ENCODE assay signal across 1 cellular context in the genomic region with DNA sequence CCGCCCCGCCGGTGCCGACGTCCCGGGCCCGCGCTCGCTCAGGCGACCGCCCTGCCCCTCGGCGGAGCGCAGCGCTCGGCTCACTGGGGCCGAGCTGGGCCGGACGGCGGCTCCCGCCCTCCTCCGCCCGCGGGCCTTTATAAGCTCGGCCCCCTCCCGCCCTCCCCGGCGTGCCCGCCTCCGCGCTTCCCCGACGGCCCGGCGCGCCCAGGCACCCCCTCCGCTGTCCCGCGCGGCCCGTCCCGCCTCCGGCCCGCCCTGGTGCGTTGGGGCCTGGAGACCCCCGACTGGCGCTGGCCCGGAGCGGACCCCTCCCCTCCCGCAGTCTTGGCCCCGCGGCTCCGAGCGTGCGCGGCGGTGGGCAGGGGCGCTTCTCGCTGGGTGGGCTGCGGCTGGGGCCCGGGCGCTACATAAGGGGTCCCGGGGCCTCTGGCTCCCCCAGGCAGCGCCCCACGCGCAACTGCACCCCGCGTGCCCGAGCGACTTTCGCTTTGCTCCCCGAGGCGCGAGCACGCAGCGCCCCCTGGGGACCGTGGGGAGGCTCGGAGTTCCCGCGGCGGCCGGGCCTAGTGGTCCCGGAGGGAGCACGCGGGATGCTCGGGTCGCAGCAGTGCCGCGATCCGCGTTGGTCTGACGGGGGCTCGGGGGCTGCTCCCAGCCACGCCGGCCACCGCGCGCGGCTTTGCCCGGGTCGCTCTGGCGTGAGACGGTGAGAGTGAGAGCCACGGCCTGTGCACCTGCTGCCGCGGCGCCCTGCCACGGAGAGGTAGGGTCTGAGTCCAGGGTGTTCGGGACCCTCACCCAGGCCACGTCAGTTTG.
TF ChIP-seq lines count a peak whose summit lies in the region.

A gene with protein sequence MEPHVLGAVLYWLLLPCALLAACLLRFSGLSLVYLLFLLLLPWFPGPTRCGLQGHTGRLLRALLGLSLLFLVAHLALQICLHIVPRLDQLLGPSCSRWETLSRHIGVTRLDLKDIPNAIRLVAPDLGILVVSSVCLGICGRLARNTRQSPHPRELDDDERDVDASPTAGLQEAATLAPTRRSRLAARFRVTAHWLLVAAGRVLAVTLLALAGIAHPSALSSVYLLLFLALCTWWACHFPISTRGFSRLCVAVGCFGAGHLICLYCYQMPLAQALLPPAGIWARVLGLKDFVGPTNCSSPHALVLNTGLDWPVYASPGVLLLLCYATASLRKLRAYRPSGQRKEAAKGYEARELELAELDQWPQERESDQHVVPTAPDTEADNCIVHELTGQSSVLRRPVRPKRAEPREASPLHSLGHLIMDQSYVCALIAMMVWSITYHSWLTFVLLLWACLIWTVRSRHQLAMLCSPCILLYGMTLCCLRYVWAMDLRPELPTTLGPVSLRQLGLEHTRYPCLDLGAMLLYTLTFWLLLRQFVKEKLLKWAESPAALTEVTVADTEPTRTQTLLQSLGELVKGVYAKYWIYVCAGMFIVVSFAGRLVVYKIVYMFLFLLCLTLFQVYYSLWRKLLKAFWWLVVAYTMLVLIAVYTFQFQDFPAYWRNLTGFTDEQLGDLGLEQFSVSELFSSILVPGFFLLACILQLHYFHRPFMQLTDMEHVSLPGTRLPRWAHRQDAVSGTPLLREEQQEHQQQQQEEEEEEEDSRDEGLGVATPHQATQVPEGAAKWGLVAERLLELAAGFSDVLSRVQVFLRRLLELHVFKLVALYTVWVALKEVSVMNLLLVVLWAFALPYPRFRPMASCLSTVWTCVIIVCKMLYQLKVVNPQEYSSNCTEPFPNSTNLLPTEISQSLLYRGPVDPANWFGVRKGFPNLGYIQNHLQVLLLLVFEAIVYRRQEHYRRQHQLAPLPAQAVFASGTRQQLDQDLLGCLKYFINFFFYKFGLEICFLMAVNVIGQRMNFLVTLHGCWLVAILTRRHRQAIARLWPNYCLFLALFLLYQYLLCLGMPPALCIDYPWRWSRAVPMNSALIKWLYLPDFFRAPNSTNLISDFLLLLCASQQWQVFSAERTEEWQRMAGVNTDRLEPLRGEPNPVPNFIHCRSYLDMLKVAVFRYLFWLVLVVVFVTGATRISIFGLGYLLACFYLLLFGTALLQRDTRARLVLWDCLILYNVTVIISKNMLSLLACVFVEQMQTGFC (N-terminal part only) (minus strand): TSS at position 115 of the 819 bp plus-strand sequence. CDS start 256 bp downstream, outside the sequence.

TF ChIP-seq in WTC11, 78 proteins besides CTCF, POLR2A, EP300 and RAD21 (continued from another document and continues in another):
- TF ChIP-seq OVOL2 (CRISPR knock-in tag; IDR thresholded peaks at IDR 0.05; ENCODE audit: borderline replicate concordance) (no peak), CREM (CRISPR knock-in tag; IDR thresholded peaks at IDR 0.05) (no peak), ZNF263 (CRISPR knock-in tag; IDR thresholded peaks at IDR 0.05; ENCODE audit: low read depth) (no peak), NR3C1 (CRISPR knock-in tag; conservative IDR thresholded peaks at IDR 0.05; ENCODE audit: low read depth) (no peak), CBFB (CRISPR knock-in tag; IDR thresholded peaks at IDR 0.05; ENCODE audit: low read depth) (no peak; the same call in 1 of the 2 replicates), FOXK1 (CRISPR knock-in tag; IDR thresholded peaks at IDR 0.05) (no peak), ZNF423 (CRISPR knock-in tag; IDR thresholded peaks at IDR 0.05) (peak; percentile 63), ESRRA (CRISPR knock-in tag; IDR thresholded peaks at IDR 0.05; ENCODE audit: borderline replicate concordance) (peak; percentile 6; the same call in 1 of the 2 replicates), ZNF396 (CRISPR knock-in tag; IDR thresholded peaks at IDR 0.05; ENCODE audit: borderline replicate concordance) (no peak), KAT7 (CRISPR knock-in tag; IDR thresholded peaks at IDR 0.05; ENCODE audit: borderline replicate concordance) (no peak; the same call in 1 of the 2 replicates), ZNF671 (CRISPR knock-in tag; IDR thresholded peaks at IDR 0.05) (no peak), NR1H2 (CRISPR knock-in tag; IDR thresholded peaks at IDR 0.05) (no peak), EMX1 (CRISPR knock-in tag; IDR thresholded peaks at IDR 0.05) (no peak), RELA (CRISPR knock-in tag; IDR thresholded peaks at IDR 0.05; ENCODE audit: borderline replicate concordance) (0 out of 2 replicates have a peak, but pooled peaks have one; percentile 21), ELF4 (CRISPR knock-in tag; IDR thresholded peaks at IDR 0.05; ENCODE audit: low read depth) (0 out of 2 replicates have a peak, but pooled peaks have one; percentile 21), ZNF416 (CRISPR knock-in tag; IDR thresholded peaks at IDR 0.05) (no peak), ZNF138 (CRISPR knock-in tag; conservative IDR thresholded peaks at IDR 0.05) (no peak), SOX15 (CRISPR knock-in tag; IDR thresholded peaks at IDR 0.05) (no peak), HMGA2 (CRISPR knock-in tag; IDR thresholded peaks at IDR 0.05) (no peak), GRHL2 (CRISPR knock-in tag; IDR thresholded peaks at IDR 0.05; ENCODE audit: insufficient replicate concordance, severe bottlenecking) (no peak)
- TF ChIP-seq, protein P1, sequence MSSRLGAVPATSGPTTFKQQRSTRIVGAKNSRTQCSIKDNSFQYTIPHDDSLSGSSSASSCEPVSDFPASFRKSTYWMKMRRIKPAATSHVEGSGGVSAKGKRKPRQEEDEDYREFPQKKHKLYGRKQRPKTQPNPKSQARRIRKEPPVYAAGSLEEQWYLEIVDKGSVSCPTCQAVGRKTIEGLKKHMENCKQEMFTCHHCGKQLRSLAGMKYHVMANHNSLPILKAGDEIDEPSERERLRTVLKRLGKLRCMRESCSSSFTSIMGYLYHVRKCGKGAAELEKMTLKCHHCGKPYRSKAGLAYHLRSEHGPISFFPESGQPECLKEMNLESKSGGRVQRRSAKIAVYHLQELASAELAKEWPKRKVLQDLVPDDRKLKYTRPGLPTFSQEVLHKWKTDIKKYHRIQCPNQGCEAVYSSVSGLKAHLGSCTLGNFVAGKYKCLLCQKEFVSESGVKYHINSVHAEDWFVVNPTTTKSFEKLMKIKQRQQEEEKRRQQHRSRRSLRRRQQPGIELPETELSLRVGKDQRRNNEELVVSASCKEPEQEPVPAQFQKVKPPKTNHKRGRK (CRISPR knock-in tag; IDR thresholded peaks at IDR 0.05; ENCODE audit: borderline replicate concordance), result no peak
- TF ChIP-seq, protein P2, sequence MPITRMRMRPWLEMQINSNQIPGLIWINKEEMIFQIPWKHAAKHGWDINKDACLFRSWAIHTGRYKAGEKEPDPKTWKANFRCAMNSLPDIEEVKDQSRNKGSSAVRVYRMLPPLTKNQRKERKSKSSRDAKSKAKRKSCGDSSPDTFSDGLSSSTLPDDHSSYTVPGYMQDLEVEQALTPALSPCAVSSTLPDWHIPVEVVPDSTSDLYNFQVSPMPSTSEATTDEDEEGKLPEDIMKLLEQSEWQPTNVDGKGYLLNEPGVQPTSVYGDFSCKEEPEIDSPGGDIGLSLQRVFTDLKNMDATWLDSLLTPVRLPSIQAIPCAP (CRISPR knock-in tag; IDR thresholded peaks at IDR 0.05), result 0 out of 2 replicates have a peak, but pooled peaks have one; percentile 40
- TF ChIP-seq, protein P3, sequence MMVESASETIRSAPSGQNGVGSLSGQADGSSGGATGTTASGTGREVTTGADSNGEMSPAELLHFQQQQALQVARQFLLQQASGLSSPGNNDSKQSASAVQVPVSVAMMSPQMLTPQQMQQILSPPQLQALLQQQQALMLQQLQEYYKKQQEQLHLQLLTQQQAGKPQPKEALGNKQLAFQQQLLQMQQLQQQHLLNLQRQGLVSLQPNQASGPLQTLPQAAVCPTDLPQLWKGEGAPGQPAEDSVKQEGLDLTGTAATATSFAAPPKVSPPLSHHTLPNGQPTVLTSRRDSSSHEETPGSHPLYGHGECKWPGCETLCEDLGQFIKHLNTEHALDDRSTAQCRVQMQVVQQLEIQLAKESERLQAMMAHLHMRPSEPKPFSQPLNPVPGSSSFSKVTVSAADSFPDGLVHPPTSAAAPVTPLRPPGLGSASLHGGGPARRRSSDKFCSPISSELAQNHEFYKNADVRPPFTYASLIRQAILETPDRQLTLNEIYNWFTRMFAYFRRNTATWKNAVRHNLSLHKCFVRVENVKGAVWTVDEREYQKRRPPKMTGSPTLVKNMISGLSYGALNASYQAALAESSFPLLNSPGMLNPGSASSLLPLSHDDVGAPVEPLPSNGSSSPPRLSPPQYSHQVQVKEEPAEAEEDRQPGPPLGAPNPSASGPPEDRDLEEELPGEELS (CRISPR knock-in tag; IDR thresholded peaks at IDR 0.05), result 0 out of 2 replicates have a peak, but pooled peaks have one; percentile 51
- TF ChIP-seq, protein P4, sequence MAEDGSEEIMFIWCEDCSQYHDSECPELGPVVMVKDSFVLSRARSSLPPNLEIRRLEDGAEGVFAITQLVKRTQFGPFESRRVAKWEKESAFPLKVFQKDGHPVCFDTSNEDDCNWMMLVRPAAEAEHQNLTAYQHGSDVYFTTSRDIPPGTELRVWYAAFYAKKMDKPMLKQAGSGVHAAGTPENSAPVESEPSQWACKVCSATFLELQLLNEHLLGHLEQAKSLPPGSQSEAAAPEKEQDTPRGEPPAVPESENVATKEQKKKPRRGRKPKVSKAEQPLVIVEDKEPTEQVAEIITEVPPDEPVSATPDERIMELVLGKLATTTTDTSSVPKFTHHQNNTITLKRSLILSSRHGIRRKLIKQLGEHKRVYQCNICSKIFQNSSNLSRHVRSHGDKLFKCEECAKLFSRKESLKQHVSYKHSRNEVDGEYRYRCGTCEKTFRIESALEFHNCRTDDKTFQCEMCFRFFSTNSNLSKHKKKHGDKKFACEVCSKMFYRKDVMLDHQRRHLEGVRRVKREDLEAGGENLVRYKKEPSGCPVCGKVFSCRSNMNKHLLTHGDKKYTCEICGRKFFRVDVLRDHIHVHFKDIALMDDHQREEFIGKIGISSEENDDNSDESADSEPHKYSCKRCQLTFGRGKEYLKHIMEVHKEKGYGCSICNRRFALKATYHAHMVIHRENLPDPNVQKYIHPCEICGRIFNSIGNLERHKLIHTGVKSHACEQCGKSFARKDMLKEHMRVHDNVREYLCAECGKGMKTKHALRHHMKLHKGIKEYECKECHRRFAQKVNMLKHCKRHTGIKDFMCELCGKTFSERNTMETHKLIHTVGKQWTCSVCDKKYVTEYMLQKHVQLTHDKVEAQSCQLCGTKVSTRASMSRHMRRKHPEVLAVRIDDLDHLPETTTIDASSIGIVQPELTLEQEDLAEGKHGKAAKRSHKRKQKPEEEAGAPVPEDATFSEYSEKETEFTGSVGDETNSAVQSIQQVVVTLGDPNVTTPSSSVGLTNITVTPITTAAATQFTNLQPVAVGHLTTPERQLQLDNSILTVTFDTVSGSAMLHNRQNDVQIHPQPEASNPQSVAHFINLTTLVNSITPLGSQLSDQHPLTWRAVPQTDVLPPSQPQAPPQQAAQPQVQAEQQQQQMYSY (CRISPR knock-in tag; IDR thresholded peaks at IDR 0.05), result no peak
- TF ChIP-seq, protein P5, sequence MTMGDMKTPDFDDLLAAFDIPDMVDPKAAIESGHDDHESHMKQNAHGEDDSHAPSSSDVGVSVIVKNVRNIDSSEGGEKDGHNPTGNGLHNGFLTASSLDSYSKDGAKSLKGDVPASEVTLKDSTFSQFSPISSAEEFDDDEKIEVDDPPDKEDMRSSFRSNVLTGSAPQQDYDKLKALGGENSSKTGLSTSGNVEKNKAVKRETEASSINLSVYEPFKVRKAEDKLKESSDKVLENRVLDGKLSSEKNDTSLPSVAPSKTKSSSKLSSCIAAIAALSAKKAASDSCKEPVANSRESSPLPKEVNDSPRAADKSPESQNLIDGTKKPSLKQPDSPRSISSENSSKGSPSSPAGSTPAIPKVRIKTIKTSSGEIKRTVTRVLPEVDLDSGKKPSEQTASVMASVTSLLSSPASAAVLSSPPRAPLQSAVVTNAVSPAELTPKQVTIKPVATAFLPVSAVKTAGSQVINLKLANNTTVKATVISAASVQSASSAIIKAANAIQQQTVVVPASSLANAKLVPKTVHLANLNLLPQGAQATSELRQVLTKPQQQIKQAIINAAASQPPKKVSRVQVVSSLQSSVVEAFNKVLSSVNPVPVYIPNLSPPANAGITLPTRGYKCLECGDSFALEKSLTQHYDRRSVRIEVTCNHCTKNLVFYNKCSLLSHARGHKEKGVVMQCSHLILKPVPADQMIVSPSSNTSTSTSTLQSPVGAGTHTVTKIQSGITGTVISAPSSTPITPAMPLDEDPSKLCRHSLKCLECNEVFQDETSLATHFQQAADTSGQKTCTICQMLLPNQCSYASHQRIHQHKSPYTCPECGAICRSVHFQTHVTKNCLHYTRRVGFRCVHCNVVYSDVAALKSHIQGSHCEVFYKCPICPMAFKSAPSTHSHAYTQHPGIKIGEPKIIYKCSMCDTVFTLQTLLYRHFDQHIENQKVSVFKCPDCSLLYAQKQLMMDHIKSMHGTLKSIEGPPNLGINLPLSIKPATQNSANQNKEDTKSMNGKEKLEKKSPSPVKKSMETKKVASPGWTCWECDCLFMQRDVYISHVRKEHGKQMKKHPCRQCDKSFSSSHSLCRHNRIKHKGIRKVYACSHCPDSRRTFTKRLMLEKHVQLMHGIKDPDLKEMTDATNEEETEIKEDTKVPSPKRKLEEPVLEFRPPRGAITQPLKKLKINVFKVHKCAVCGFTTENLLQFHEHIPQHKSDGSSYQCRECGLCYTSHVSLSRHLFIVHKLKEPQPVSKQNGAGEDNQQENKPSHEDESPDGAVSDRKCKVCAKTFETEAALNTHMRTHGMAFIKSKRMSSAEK (CRISPR knock-in tag; IDR thresholded peaks at IDR 0.05; ENCODE audit: borderline replicate concordance), result no peak
- TF ChIP-seq, protein P6, sequence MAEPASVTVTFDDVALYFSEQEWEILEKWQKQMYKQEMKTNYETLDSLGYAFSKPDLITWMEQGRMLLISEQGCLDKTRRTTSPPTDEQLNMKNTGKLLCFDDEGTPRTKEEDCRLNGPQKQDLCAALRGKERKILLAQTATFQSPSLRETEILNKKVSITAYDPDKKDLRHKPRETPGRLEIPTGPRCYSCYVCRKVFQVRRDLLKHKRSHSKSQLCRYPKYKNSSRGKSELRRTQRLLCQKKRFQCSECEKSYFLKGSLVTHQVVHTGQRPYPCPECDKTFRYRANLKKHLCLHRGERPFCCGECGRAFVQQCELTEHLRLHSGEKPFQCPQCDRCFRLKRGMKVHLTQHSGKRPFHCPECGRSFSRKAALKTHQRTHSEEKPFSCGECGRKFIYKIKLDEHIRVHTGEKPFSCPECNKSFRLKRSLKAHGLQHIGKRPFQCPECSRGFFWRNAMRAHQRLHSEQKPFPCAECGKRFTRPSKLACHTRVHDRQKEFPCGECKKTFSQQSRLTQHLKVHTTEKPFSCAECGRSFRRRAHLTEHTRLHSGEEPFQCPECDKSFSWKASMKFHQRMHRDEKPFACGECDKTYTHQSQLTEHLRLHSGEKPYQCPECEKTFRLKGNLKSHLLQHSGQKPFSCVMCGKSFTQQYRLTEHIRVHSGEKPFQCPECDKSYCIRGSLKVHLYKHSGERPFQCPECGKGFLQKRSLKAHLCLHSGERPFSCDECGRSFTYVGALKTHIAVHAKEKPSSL (CRISPR knock-in tag; conservative IDR thresholded peaks at IDR 0.05), result no peak
- TF ChIP-seq, protein P7, sequence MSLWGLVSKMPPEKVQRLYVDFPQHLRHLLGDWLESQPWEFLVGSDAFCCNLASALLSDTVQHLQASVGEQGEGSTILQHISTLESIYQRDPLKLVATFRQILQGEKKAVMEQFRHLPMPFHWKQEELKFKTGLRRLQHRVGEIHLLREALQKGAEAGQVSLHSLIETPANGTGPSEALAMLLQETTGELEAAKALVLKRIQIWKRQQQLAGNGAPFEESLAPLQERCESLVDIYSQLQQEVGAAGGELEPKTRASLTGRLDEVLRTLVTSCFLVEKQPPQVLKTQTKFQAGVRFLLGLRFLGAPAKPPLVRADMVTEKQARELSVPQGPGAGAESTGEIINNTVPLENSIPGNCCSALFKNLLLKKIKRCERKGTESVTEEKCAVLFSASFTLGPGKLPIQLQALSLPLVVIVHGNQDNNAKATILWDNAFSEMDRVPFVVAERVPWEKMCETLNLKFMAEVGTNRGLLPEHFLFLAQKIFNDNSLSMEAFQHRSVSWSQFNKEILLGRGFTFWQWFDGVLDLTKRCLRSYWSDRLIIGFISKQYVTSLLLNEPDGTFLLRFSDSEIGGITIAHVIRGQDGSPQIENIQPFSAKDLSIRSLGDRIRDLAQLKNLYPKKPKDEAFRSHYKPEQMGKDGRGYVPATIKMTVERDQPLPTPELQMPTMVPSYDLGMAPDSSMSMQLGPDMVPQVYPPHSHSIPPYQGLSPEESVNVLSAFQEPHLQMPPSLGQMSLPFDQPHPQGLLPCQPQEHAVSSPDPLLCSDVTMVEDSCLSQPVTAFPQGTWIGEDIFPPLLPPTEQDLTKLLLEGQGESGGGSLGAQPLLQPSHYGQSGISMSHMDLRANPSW (CRISPR knock-in tag; conservative IDR thresholded peaks at IDR 0.05; ENCODE audit: low read depth), result no peak
